8 cellular contexts compared by ENCODE assay signal in genomic region chr4:30716158-30716557, GRCh38. TPM values are rescaled to one million over a fixed set of nuclear protein-coding genes. Genes with fewer than 3 reads are reported as not detected.
DNase-seq lines count a peak whose midpoint lies in the region; ATAC-seq and TF ChIP-seq lines count a peak whose summit lies in the region.

No MANE protein-coding gene starts in this region.

- in situ Hi-C loops in HAP-1 (cut with MboI; ENCODE audit: low sequenced_read_pairs), result loop anchor here (25.0 kb wide), 1 partner anchor 596 kb away; no protein-coding TSS in a partner anchor

- no peaks in the 10 kb centered on the region for H3K79me2 ChIP-seq in smooth muscle cell (ENCODE audit: low read depth)

- peaks cover 4% of the 10 kb centered on the region for H3F3A ChIP-seq in smooth muscle cell (ENCODE audit: low read depth)

- H3K4me1 ChIP-seq in CD4-positive, alpha-beta memory T cell (ENCODE audit: insufficient read depth, low read length), result no peaks in the 10 kb centered on the region
- H3K4me1 ChIP-seq in HAP-1 (peaks cover 14% of the 10 kb centered on the region; the same call in 1 of the 2 replicates), smooth muscle cell (ENCODE audit: low read depth) (no peaks in the 10 kb centered on the region)

- H3K27ac ChIP-seq in CD4-positive, alpha-beta memory T cell (ENCODE audit: low read depth, low read length), result no peak overlapping the region
- peak overlapping the region; percentile 20 for H3K27ac ChIP-seq in smooth muscle cell (ENCODE audit: low read depth)

- peak overlapping the region; percentile 46 for H2AFZ ChIP-seq in smooth muscle cell (ENCODE audit: low read depth)

- intact Hi-C loops in CD4-positive, alpha-beta memory T cell (cut with micrococcal nuclease), result no loop called here

- H3K4me1 Mint-ChIP-seq in CD4-positive, alpha-beta memory T cell, result peaks cover 4 to 40% (median 30%) of the 10 kb centered on the region in 4 donors
- H3K4me1 Mint-ChIP-seq in T-helper 17 cell, result peaks cover 14% of the 10 kb centered on the region
- H3K4me1 Mint-ChIP-seq in glutamatergic neuron (ENCODE audit: low read depth, unreplicated experiment), result peaks cover 17% of the 10 kb centered on the region

- no peaks in the 10 kb centered on the region for H3K36me3 Mint-ChIP-seq in CD4-positive, alpha-beta memory T cell
- H3K36me3 Mint-ChIP-seq in T-helper 17 cell (ENCODE audit: low read depth) (peaks cover 9% of the 10 kb centered on the region), glutamatergic neuron (ENCODE audit: unreplicated experiment) (no peaks in the 10 kb centered on the region)

- POLR2A ChIA-PET in CD4-positive, alpha-beta memory T cell (lab: Charles Lee; ENCODE audit: partially characterized antibody), result no interaction called here

- no peak overlapping the region for H3K9ac ChIP-seq in smooth muscle cell (ENCODE audit: low read depth)

- CTCF ChIA-PET in CD4-positive, alpha-beta memory T cell (lab: Charles Lee; ENCODE audit: partially characterized antibody), result no interaction called here

- DNase-seq in CD4-positive, alpha-beta memory T cell, result no peak
- DNase-seq in HAP-1 (ENCODE audit: low spot score in 2 of 2) (peak in 1 of 2 experiments; percentile 47), T-helper 17 cell (no peak), glutamatergic neuron (no peak), smooth muscle cell (lab: John Stamatoyannopoulos, UW; ENCODE audit: unreplicated experiment) (no peak), amygdala (lab: John Stamatoyannopoulos, UW) (no peak), DMS153 treated with DMSO at 0.1 percent for 48 hours (lab: John Stamatoyannopoulos, UW; ENCODE audit: unreplicated experiment) (no peak)

- H3K27ac Mint-ChIP-seq in CD4-positive, alpha-beta memory T cell, result no peak overlapping the region
- H3K27ac Mint-ChIP-seq in T-helper 17 cell, result no peak overlapping the region
- H3K27ac Mint-ChIP-seq in glutamatergic neuron (ENCODE audit: unreplicated experiment), result peak overlapping the region; percentile 68

- ATAC-seq in T-helper 17 cell (no peak), HG03439 (IDR thresholded peaks at IDR 0.05; ENCODE audit: unreplicated experiment) (no peak)

- H4K20me1 ChIP-seq in smooth muscle cell (ENCODE audit: low read depth), result no peaks in the 10 kb centered on the region

- 1% methylated on average over 6 of the region's 6 CpGs for WGBS in smooth muscle cell (ENCODE audit: low lambda C conversion rate)

- peaks cover 23 to 28% of the 10 kb centered on the region in 2 donors for H3K27me3 Mint-ChIP-seq in CD4-positive, alpha-beta memory T cell
- H3K27me3 Mint-ChIP-seq in T-helper 17 cell (peaks cover 42% of the 10 kb centered on the region), glutamatergic neuron (ENCODE audit: unreplicated experiment) (peaks cover 12% of the 10 kb centered on the region)

- H3K36me3 ChIP-seq in CD4-positive, alpha-beta memory T cell (ENCODE audit: insufficient read depth, low read length), result no peaks in the 10 kb centered on the region
- H3K36me3 ChIP-seq in HAP-1 (replicated peaks), result no peaks in the 10 kb centered on the region
- H3K36me3 ChIP-seq in smooth muscle cell (ENCODE audit: low read depth), result no peaks in the 10 kb centered on the region

- peak overlapping the region; percentile 91 for H3K4me2 ChIP-seq in smooth muscle cell

- TF ChIP-seq CTCF in glutamatergic neuron (IDR thresholded peaks at IDR 0.05; ENCODE audit: partially characterized antibody, unreplicated experiment) (no peak), smooth muscle cell (IDR thresholded peaks at IDR 0.05; ENCODE audit: borderline replicate concordance, insufficient read depth, poor library complexity, severe bottlenecking) (peak; percentile 38)

- H3K27me3 ChIP-seq in CD4-positive, alpha-beta memory T cell (ENCODE audit: insufficient read depth, low read length), result peaks cover 3% of the 10 kb centered on the region
- peaks cover 17% of the 10 kb centered on the region for H3K27me3 ChIP-seq in HAP-1 (ENCODE audit: low read depth)
- H3K27me3 ChIP-seq in smooth muscle cell (ENCODE audit: low read depth), result no peaks in the 10 kb centered on the region

- peaks cover 0 to 24% (median 7%) of the 10 kb centered on the region in 8 donors for H3K9me3 Mint-ChIP-seq in CD4-positive, alpha-beta memory T cell
- peaks cover 10% of the 10 kb centered on the region for H3K9me3 Mint-ChIP-seq in glutamatergic neuron (ENCODE audit: unreplicated experiment)

- H3K4me3 ChIP-seq in CD4-positive, alpha-beta memory T cell (ENCODE audit: low read length in 2 of 2), result no peak overlapping the region
- peak overlapping the region; percentile 35 for H3K4me3 ChIP-seq in HAP-1
- peak overlapping the region; percentile 69 for H3K4me3 ChIP-seq in smooth muscle cell

- peak overlapping the region in 7 of 8 donors; percentile 40 to 80 (median 61) for H3K4me3 Mint-ChIP-seq in CD4-positive, alpha-beta memory T cell
- H3K4me3 Mint-ChIP-seq in T-helper 17 cell, result peak overlapping the region; percentile 19
- peak overlapping the region; percentile 86 for H3K4me3 Mint-ChIP-seq in glutamatergic neuron (ENCODE audit: unreplicated experiment)

- H3K9me3 ChIP-seq in CD4-positive, alpha-beta memory T cell (ENCODE audit: control insufficient read depth in 1 of 2, low read length in 2 of 2), result peaks cover 0 to under 1% of the 10 kb centered on the region in 2 donors
- H3K9me3 ChIP-seq in HAP-1 (no peaks in the 10 kb centered on the region), T-helper 17 cell (ENCODE audit: control insufficient read depth, low read length, poor library complexity, severe bottlenecking) (peaks cover 3% of the 10 kb centered on the region), smooth muscle cell (replicated peaks; ENCODE audit: low read depth) (no peaks in the 10 kb centered on the region)

RNA-seq across cellular contexts. Expression of gene PCDH7, which starts 4.0 kb away (rescaled TPM):
- total RNA-seq in CD4-positive, alpha-beta memory T cell, result not detected
- polyA plus RNA-seq in CD4-positive, alpha-beta memory T cell, result not detected
- total RNA-seq in T-helper 17 cell (not detected), glutamatergic neuron (ENCODE audit: unreplicated experiment) (2.8 TPM), smooth muscle cell (35.5 and 35.7 TPM in 2 replicates)
- 12.3 and 25.5 TPM in 2 replicates for polyA plus RNA-seq in smooth muscle cell

Comparison
In these comparisons a context has a peak if more than half of its experiments do, and no peak if none do; other contexts are left out.
1. H3K4me3 ChIP-seq: peak in HAP-1 (single experiment) and smooth muscle cell (single experiment); none in CD4-positive, alpha-beta memory T cell (0 of 2).
2. H3K4me3 Mint-ChIP-seq: peak in every context shown above with its lines; median percentile 86 in glutamatergic neuron; 61 in CD4-positive, alpha-beta memory T cell; 19 in T-helper 17 cell.